Comparison of ENCODE assay signal across 8 cellular contexts in the genomic region with DNA sequence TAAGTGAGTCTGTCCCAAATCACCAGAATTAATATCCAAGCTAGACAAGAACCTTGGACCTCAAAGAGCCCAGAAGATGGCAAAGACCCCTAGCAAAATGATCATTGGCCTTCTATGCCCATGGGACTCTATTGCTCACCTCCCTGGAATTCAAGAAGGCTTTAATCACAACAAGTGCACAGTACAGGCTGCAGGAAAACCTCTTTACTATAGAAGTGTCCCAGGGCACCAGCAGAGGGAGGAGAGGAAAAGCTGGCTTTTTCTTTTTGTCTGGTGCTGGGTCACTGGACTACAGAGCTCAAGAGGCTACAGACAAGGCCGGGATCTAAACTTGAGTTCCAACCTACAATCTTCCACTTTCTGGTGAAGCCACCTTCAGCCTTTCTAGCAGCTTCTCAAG.
DNase-seq lines count a peak whose midpoint lies in the region; ATAC-seq and TF ChIP-seq lines count a peak whose summit lies in the region.

No MANE protein-coding gene starts in this region.

- DNase-seq in AG09319 (ENCODE audit: extremely low read depth, low read depth): no peak
- no peak for DNase-seq in RWPE2 (ENCODE audit: low spot score)
- DNase-seq in esophagus squamous epithelium (lab: John Stamatoyannopoulos, UW): no peak
- DNase-seq in stimulated activated naive CD8-positive, alpha-beta T cell treated with anti-CD3 and anti-CD28 coated beads, Interleukin-15, Interleukin-2, amounts not matched to agents 100 U/mL and 50 U/mL, for 24 hours: no peak
- no peak for DNase-seq in KG1 (lab: John Stamatoyannopoulos, UW)
- DNase-seq in stimulated activated CD4-positive, alpha-beta T cell treated with anti-CD3 and anti-CD28 coated beads, Interleukin-1b, Interleukin-23, amount 100 ng/mL, for 48 hours: no peak

- no peak overlapping the region for H3K9ac ChIP-seq in parathyroid adenoma

- TF ChIP-seq CTCF in AG09319 (IDR thresholded peaks at IDR 0.05; ENCODE audit: low read depth, low read length) (peak; percentile 43), RWPE2 (IDR thresholded peaks at IDR 0.05; ENCODE audit: poor library complexity, severe bottlenecking) (no peak), esophagus squamous epithelium (IDR thresholded peaks at IDR 0.05) (peak in 2 of 6 experiments; percentile 24 to 52), parathyroid adenoma (IDR thresholded peaks at IDR 0.05) (peak; percentile 35)

- 71 to 75% methylated on average over 1 of the region's 1 CpG for WGBS in esophagus squamous epithelium, 2 donors

- ATAC-seq in RWPE2 (ENCODE audit: low read depth): peak; percentile 32; the same call in 2 of the 3 replicates
- ATAC-seq in stimulated activated naive CD8-positive, alpha-beta T cell treated with anti-CD3 and anti-CD28 coated beads, Interleukin-15, Interleukin-2, amounts not matched to agents 100 U/mL and 50 U/mL, for 24 hours: no peak
- ATAC-seq in GM18520 (IDR thresholded peaks at IDR 0.05; ENCODE audit: unreplicated experiment): no peak

- intact Hi-C loops in esophagus squamous epithelium (cut with DNase I): loop anchor here (10.0 kb wide), 1 partner anchor 91 kb away; a partner anchor contains a TSS

- no peaks in the 10 kb centered on the region for H3K9me3 ChIP-seq in RWPE2 (ENCODE audit: severe bottlenecking)
- no peaks in the 10 kb centered on the region for H3K9me3 ChIP-seq in esophagus squamous epithelium
- no peaks in the 10 kb centered on the region for H3K9me3 ChIP-seq in parathyroid adenoma (ENCODE audit: control insufficient read depth, low read length)

- H3K4me3 ChIP-seq in RWPE2 (ENCODE audit: severe bottlenecking) (no peak overlapping the region), esophagus squamous epithelium (peak overlapping the region in 1 of 4 donors; percentile 14), parathyroid adenoma (ENCODE audit: low read depth, low read length) (no peak overlapping the region)

- peak overlapping the region; percentile 1 for H2AFZ ChIP-seq in parathyroid adenoma

- H3K79me2 ChIP-seq in parathyroid adenoma: no peaks in the 10 kb centered on the region

- no peaks in the 10 kb centered on the region for H3K27me3 ChIP-seq in RWPE2 (ENCODE audit: insufficient read depth, poor library complexity, severe bottlenecking)
- H3K27me3 ChIP-seq in esophagus squamous epithelium: no peaks in the 10 kb centered on the region
- H3K27me3 ChIP-seq in parathyroid adenoma (ENCODE audit: control insufficient read depth, insufficient read depth, low read length): no peaks in the 10 kb centered on the region

- no peaks in the 10 kb centered on the region for H3K36me3 ChIP-seq in RWPE2 (ENCODE audit: low read depth)
- no peaks in the 10 kb centered on the region for H3K36me3 ChIP-seq in esophagus squamous epithelium
- no peaks in the 10 kb centered on the region for H3K36me3 ChIP-seq in parathyroid adenoma (ENCODE audit: control insufficient read depth, insufficient read depth, low read length)

- no peak for TF ChIP-seq POLR2A in esophagus squamous epithelium (IDR thresholded peaks at IDR 0.05)

- H3K4me1 ChIP-seq in RWPE2 (ENCODE audit: insufficient read depth, poor library complexity, severe bottlenecking): peaks cover 31% of the 10 kb centered on the region
- H3K4me1 ChIP-seq in esophagus squamous epithelium: peaks cover 39 to 97% (median 55%) of the 10 kb centered on the region in 3 donors
- H3K4me1 ChIP-seq in parathyroid adenoma: peaks cover 24% of the 10 kb centered on the region

- peak overlapping the region; percentile 82 for H3K27ac ChIP-seq in RWPE2 (ENCODE audit: poor library complexity, severe bottlenecking)
- H3K27ac ChIP-seq in esophagus squamous epithelium: peak overlapping the region; percentile 80 to 92 (median 92)
- no peak overlapping the region for H3K27ac ChIP-seq in parathyroid adenoma

- no peak overlapping the region for H3K4me2 ChIP-seq in parathyroid adenoma (ENCODE audit: low read length)
